In the genomic region with DNA sequence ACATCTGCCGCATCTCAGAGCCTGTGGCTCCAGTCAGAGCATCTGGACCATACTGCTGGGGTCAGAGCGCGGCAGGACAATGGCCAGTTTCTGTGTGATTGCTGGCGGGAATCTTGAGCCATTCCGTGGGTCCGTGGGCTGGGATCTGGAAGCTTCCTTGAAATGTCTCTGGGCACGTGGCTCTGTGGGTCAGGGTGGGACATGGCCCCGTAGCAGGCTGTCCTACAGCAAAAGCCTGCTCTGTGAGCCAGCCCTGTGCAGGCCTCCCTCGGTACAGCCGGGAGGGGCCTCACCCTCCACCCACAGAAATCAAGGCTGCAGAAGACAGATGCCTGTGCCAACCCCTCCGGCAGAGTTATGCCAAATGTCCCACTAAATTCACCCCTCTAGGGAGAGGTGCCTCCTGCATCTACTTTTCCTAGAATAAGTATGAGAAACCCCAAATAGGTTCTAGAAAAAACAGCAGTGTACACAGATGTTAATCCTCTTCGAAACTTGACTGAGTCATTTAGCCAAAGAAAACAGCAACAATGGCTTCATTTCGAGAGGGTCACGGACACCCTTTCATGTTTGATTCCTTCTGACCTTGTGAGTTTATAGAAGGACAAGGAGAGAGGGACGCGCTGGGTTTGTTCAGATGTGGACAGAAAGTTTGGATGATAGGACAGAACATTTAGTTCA, we compare ENCODE assay signal across 2 cellular contexts.
TF ChIP-seq lines count a peak whose summit lies in the region.

No MANE protein-coding gene starts in this region.

TF ChIP-seq in GM23338, 12 proteins besides CTCF, POLR2A, EP300 and RAD21:
- TF ChIP-seq ZNF331 (CRISPR knock-in tag; IDR thresholded peaks at IDR 0.05; ENCODE audit: low read depth) (no peak), EZH2 (IDR thresholded peaks at IDR 0.05; ENCODE audit: low read depth, unreplicated experiment) (no peak), EZH2phosphoT487 (IDR thresholded peaks at IDR 0.05; ENCODE audit: unreplicated experiment) (no peak), CREB1 (CRISPR knock-in tag; IDR thresholded peaks at IDR 0.05; ENCODE audit: low read depth) (no peak), ZNF462 (CRISPR knock-in tag; IDR thresholded peaks at IDR 0.05) (no peak), NANOG (IDR thresholded peaks at IDR 0.05; ENCODE audit: borderline replicate concordance) (no peak), STAT1 (IDR thresholded peaks at IDR 0.05; ENCODE audit: unreplicated experiment) (no peak)
TF ChIP-seq in GM23338: peak in this region for 0.

TF ChIP-seq in GM12878, 131 proteins besides CTCF, POLR2A, EP300 and RAD21:
- TF ChIP-seq E2F8 (IDR thresholded peaks at IDR 0.05; ENCODE audit: low read depth, partially characterized antibody) (no peak), JUNB (IDR thresholded peaks at IDR 0.05) (peak; percentile 62)
